Comparison of ENCODE assay signal across 20 cellular contexts in genomic region chr4:90982787-90983186, GRCh38.
DNase-seq lines count a peak whose midpoint lies in the region; ATAC-seq, FAIRE-seq and TF ChIP-seq lines count a peak whose summit lies in the region.
"Had no signal": no experiment of that assay in that cellular context is flagged by ENCODE, and none has a peak within 500 bp of the region (broad histone marks: within the 10 kb centered on the region; RNA-seq: fewer than 3 reads in every experiment).

No MANE protein-coding gene starts in this region.

- H2BK5ac ChIP-seq in H1 (ENCODE audit: low read depth, low read length) (no peak overlapping the region), neuronal stem cell (ENCODE audit: low read length) (no peak overlapping the region)

- H3K4me2 ChIP-seq in H1 (ENCODE audit: insufficient read depth in 1 of 2, low read depth in 2 of 2, low read length in 2 of 2): no peak overlapping the region
- H3K4me2 ChIP-seq in neuronal stem cell (ENCODE audit: insufficient read depth, low read length, poor library complexity, severe bottlenecking): no peak overlapping the region

- ATAC-seq in WTC11 (peak; percentile 43; the same call in 1 of the 2 replicates), HG02938 (IDR thresholded peaks at IDR 0.05; ENCODE audit: unreplicated experiment) (no peak)

- no peak overlapping the region for H3K4me3 Mint-ChIP-seq in WTC11
- H3K4me3 Mint-ChIP-seq in activated CD4-positive, alpha-beta T cell treated with anti-CD3 and anti-CD28 coated beads, Interleukin-2, amount 10 ng/mL, durations not matched to agents 7 days and 5 days: no peak overlapping the region
- no peak overlapping the region for H3K4me3 Mint-ChIP-seq in activated CD4-positive, alpha-beta memory T cell treated with anti-CD3 and anti-CD28 coated beads, Interleukin-2, amount 10 ng/mL, durations not matched to agents 7 days and 5 days
- H3K4me3 Mint-ChIP-seq: CD4-positive, alpha-beta memory T cell had no signal

- H3K9me3 ChIP-seq in H1 (ENCODE audit: insufficient read depth in 2 of 2, low read depth in 1 of 2, low read length in 1 of 2) (no peaks in the 10 kb centered on the region), neuronal stem cell (replicated peaks in 1 of 2; ENCODE audit: control insufficient read depth in 2 of 2, insufficient read depth in 1 of 2, low read depth in 1 of 2, low read length in 2 of 2) (no peaks in the 10 kb centered on the region)

- H3K9ac ChIP-seq in H1 (replicated peaks in 1 of 4; ENCODE audit: extremely low read depth in 1 of 4, low read depth in 3 of 4, low read length in 3 of 4): no peak overlapping the region
- H3K9ac ChIP-seq in neuronal stem cell (ENCODE audit: low read depth, low read length, poor library complexity): no peak overlapping the region

- no peaks in the 10 kb centered on the region for H3K79me1 ChIP-seq in H1 (ENCODE audit: low read depth, low read length)
- H3K79me1 ChIP-seq in neuronal stem cell (ENCODE audit: low read depth, low read length): no peaks in the 10 kb centered on the region

- H2BK120ac ChIP-seq in H1 (replicated peaks; ENCODE audit: low read depth, low read length) (no peak overlapping the region), neuronal stem cell (ENCODE audit: low read depth, low read length) (no peak overlapping the region)

- 82% methylated on average over 2 of the region's 2 CpGs; no CpG with 5 or more reads in 1 of the 2 experiments for WGBS in H1 (ENCODE audit: extremely low coverage in 1 of 2, insufficient coverage in 1 of 2, insufficient read length in 1 of 2, insufficient replicate concordance in 2 of 2, low coverage in 1 of 2, low lambda C conversion rate in 2 of 2, missing lambda C conversion rate in 1 of 2), 2 experiments
- WGBS in neuronal stem cell (ENCODE audit: extremely low coverage in 2 of 2, insufficient read length in 2 of 2, insufficient replicate concordance in 1 of 2), 2 donors: no CpG with 5 or more reads among the region's 2 CpGs

- CTCF ChIA-PET in WTC11 (lab: Charles Lee): no interaction called here
- CTCF ChIA-PET in H1 (lab: Charles Lee; ENCODE audit: partially characterized antibody): interaction anchor here (0.7 kb wide), 1 partner anchor 10 kb away, joined by 3 read pairs; no protein-coding TSS in a partner anchor
- CTCF ChIA-PET in activated CD4-positive, alpha-beta T cell treated with anti-CD3 and anti-CD28 coated beads, Interleukin-2, amount 10 ng/mL, durations not matched to agents 7 days and 5 days (lab: Charles Lee): no interaction called here
- CTCF ChIA-PET in activated CD4-positive, alpha-beta memory T cell treated with anti-CD3 and anti-CD28 coated beads, Interleukin-2, amount 10 ng/mL, durations not matched to agents 7 days and 5 days (lab: Charles Lee): no interaction called here

- H3K27ac ChIP-seq in H1 (ENCODE audit: low read depth, low read length) (no peak overlapping the region), neuronal stem cell (replicated peaks; ENCODE audit: low read length) (no peak overlapping the region)

- no peaks in the 10 kb centered on the region for H3K36me3 ChIP-seq in H1 (ENCODE audit: control insufficient read depth in 2 of 4, insufficient read depth in 4 of 4, low read length in 3 of 4)
- no peaks in the 10 kb centered on the region for H3K36me3 ChIP-seq in neuronal stem cell (replicated peaks in 1 of 2; ENCODE audit: control insufficient read depth in 2 of 2, insufficient read depth in 2 of 2, low read length in 2 of 2)

- H2BK15ac ChIP-seq in H1 (ENCODE audit: low read length): no peak overlapping the region
- H2BK15ac ChIP-seq in neuronal stem cell (ENCODE audit: low read length): no peak overlapping the region

- no peaks in the 10 kb centered on the region for H3K27me3 Mint-ChIP-seq in WTC11 (ENCODE audit: low read depth)
- H3K27me3 Mint-ChIP-seq in activated CD4-positive, alpha-beta T cell treated with anti-CD3 and anti-CD28 coated beads, Interleukin-2, amount 10 ng/mL, durations not matched to agents 7 days and 5 days: no peaks in the 10 kb centered on the region
- H3K27me3 Mint-ChIP-seq in activated CD4-positive, alpha-beta memory T cell treated with anti-CD3 and anti-CD28 coated beads, Interleukin-2, amount 10 ng/mL, durations not matched to agents 7 days and 5 days: no peaks in the 10 kb centered on the region
- H3K27me3 Mint-ChIP-seq: CD4-positive, alpha-beta memory T cell had no signal

- H2BK20ac ChIP-seq in H1 (ENCODE audit: low read length): no peak overlapping the region

- no peak overlapping the region for H4K91ac ChIP-seq in H1 (replicated peaks; ENCODE audit: insufficient read length, low read length)
- H4K91ac ChIP-seq in neuronal stem cell (ENCODE audit: low read depth, low read length, poor library complexity): no peak overlapping the region

- H3K4me1 Mint-ChIP-seq in WTC11: peaks cover 11% of the 10 kb centered on the region
- no peaks in the 10 kb centered on the region for H3K4me1 Mint-ChIP-seq in activated CD4-positive, alpha-beta T cell treated with anti-CD3 and anti-CD28 coated beads, Interleukin-2, amount 10 ng/mL, durations not matched to agents 7 days and 5 days
- no peaks in the 10 kb centered on the region for H3K4me1 Mint-ChIP-seq in activated CD4-positive, alpha-beta memory T cell treated with anti-CD3 and anti-CD28 coated beads, Interleukin-2, amount 10 ng/mL, durations not matched to agents 7 days and 5 days
- H3K4me1 Mint-ChIP-seq: CD4-positive, alpha-beta memory T cell had no signal

- TF ChIP-seq RAD21 in H1 (IDR thresholded peaks at IDR 0.05 in 1 of 2, conservative IDR thresholded peaks at IDR 0.05 in 1 of 2; ENCODE audit: low read depth in 2 of 2, low read length in 2 of 2): no peak

- H2AK5ac ChIP-seq in H1 (ENCODE audit: low read depth, low read length): no peak overlapping the region
- no peak overlapping the region for H2AK5ac ChIP-seq in neuronal stem cell (ENCODE audit: low read depth, low read length)

- H3K4me1 ChIP-seq in H1 (replicated peaks in 1 of 4; ENCODE audit: control insufficient read depth in 3 of 4, insufficient read depth in 4 of 4, low read length in 3 of 4) (no peaks in the 10 kb centered on the region), neuronal stem cell (ENCODE audit: control insufficient read depth in 2 of 2, insufficient read depth in 1 of 2, low read depth in 1 of 2, low read length in 2 of 2) (no peaks in the 10 kb centered on the region)

- H4K20me1 ChIP-seq in H1 (replicated peaks in 1 of 2; ENCODE audit: control insufficient read depth in 1 of 2, insufficient read depth in 2 of 2, low read length in 2 of 2): no peaks in the 10 kb centered on the region

- H2BK12ac ChIP-seq in H1 (ENCODE audit: low read depth, low read length) (no peak overlapping the region), neuronal stem cell (ENCODE audit: low read length) (no peak overlapping the region)

- H4K5ac ChIP-seq in H1 (ENCODE audit: insufficient read length, low read depth, low read length): no peak overlapping the region

- H3K23ac ChIP-seq in H1 (ENCODE audit: insufficient read length) (no peak overlapping the region), neuronal stem cell (ENCODE audit: low read depth, low read length, poor library complexity) (no peak overlapping the region)

- 0 out of 2 replicates have a peak overlapping the region, but pooled peaks have one; percentile 1 for H2AFZ ChIP-seq in H1 (ENCODE audit: low read length)
- H2AFZ ChIP-seq in neuronal stem cell (ENCODE audit: low read length): peak overlapping the region; percentile 12

- no peak for DNase-seq in WTC11 (ENCODE audit: low spot score)
- no peak for DNase-seq in H1 (ENCODE audit: low read depth in 1 of 2, low spot score in 2 of 2)
- peak; percentile 62 for DNase-seq in left kidney (ENCODE audit: low read depth, low spot score)
- no peak for DNase-seq in neuronal stem cell (ENCODE audit: low spot score)
- DNase-seq in NCI-H1436 (lab: John Stamatoyannopoulos, UW): no peak
- no peak for DNase-seq in activated CD4-positive, alpha-beta T cell treated with anti-CD3 and anti-CD28 coated beads, Interleukin-2, amount 10 ng/mL, durations not matched to agents 7 days and 5 days
- no peak for DNase-seq in activated CD4-positive, alpha-beta memory T cell treated with anti-CD3 and anti-CD28 coated beads, Interleukin-2, amount 10 ng/mL, durations not matched to agents 7 days and 5 days
- DNase-seq: C1 segment of cervical spinal cord; Calu3; CD4-positive, alpha-beta memory T cell; COR-L47; DMS53; DMS79 treated with DMSO at 0.1 percent for 48 hours; GOT3; H7; HCEC 1CT had no signal

- peak; percentile 39 for FAIRE-seq in H1 (lab: Jason Lieb, UNC)
- FAIRE-seq: G401.6, GM12892, GM19239 had no signal

- H3K14ac ChIP-seq in H1 (ENCODE audit: insufficient read length) (no peak overlapping the region), neuronal stem cell (ENCODE audit: low read length) (no peak overlapping the region)

- H3K4ac ChIP-seq in H1 (replicated peaks; ENCODE audit: insufficient read length, low read depth, low read length): no peak overlapping the region
- H3K4ac ChIP-seq in neuronal stem cell (ENCODE audit: low read length): no peak overlapping the region

- H3K18ac ChIP-seq in H1 (ENCODE audit: extremely low read depth, low read length): no peak overlapping the region
- no peak overlapping the region for H3K18ac ChIP-seq in neuronal stem cell (ENCODE audit: low read length)

- no peak for TF ChIP-seq EP300 in H1 (IDR thresholded peaks at IDR 0.05; ENCODE audit: borderline replicate concordance in 1 of 2, low read depth in 2 of 2, low read length in 2 of 2)

- no peaks in the 10 kb centered on the region for H3K36me3 Mint-ChIP-seq in WTC11
- H3K36me3 Mint-ChIP-seq in activated CD4-positive, alpha-beta T cell treated with anti-CD3 and anti-CD28 coated beads, Interleukin-2, amount 10 ng/mL, durations not matched to agents 7 days and 5 days (ENCODE audit: low read depth): no peaks in the 10 kb centered on the region
- no peaks in the 10 kb centered on the region for H3K36me3 Mint-ChIP-seq in activated CD4-positive, alpha-beta memory T cell treated with anti-CD3 and anti-CD28 coated beads, Interleukin-2, amount 10 ng/mL, durations not matched to agents 7 days and 5 days (ENCODE audit: low read depth)
- H3K36me3 Mint-ChIP-seq: CD4-positive, alpha-beta memory T cell had no signal

- no peak for TF ChIP-seq CTCF in WTC11 (IDR thresholded peaks at IDR 0.05)
- no peak for TF ChIP-seq CTCF in H1 (IDR thresholded peaks at IDR 0.05; ENCODE audit: control extremely low read depth in 1 of 3, insufficient read depth in 1 of 3, low read depth in 1 of 3, low read length in 3 of 3)

- POLR2A ChIA-PET in WTC11 (lab: Charles Lee): no interaction called here
- POLR2A ChIA-PET in H1 (lab: Charles Lee; ENCODE audit: partially characterized antibody): no interaction called here
- POLR2A ChIA-PET in activated CD4-positive, alpha-beta T cell treated with anti-CD3 and anti-CD28 coated beads, Interleukin-2, amount 10 ng/mL, durations not matched to agents 7 days and 5 days (lab: Charles Lee): no interaction called here
- POLR2A ChIA-PET in activated CD4-positive, alpha-beta memory T cell treated with anti-CD3 and anti-CD28 coated beads, Interleukin-2, amount 10 ng/mL, durations not matched to agents 7 days and 5 days (lab: Charles Lee): no interaction called here

- no peak overlapping the region for H3K4me3 ChIP-seq in H1 (ENCODE audit: extremely low read depth in 1 of 4, insufficient read depth in 2 of 4, low read depth in 3 of 4, low read length in 4 of 4)
- no peak overlapping the region for H3K4me3 ChIP-seq in neuronal stem cell (ENCODE audit: low read length in 2 of 2)

- H3K27me3 ChIP-seq in H1 (replicated peaks in 1 of 4; ENCODE audit: control insufficient read depth in 3 of 4, extremely low read depth in 1 of 4, insufficient read depth in 3 of 4, low read length in 3 of 4) (no peaks in the 10 kb centered on the region), neuronal stem cell (ENCODE audit: control insufficient read depth in 3 of 3, insufficient read depth in 3 of 3, low read depth in 1 of 3, low read length in 3 of 3) (no peaks in the 10 kb centered on the region)

- TF ChIP-seq POLR2A in H1 (IDR thresholded peaks at IDR 0.05; ENCODE audit: control extremely low read depth in 1 of 2, low read depth in 2 of 2, low read length in 2 of 2): no peak

- no peak overlapping the region for H3K27ac Mint-ChIP-seq in WTC11
- H3K27ac Mint-ChIP-seq in activated CD4-positive, alpha-beta T cell treated with anti-CD3 and anti-CD28 coated beads, Interleukin-2, amount 10 ng/mL, durations not matched to agents 7 days and 5 days: no peak overlapping the region
- no peak overlapping the region for H3K27ac Mint-ChIP-seq in activated CD4-positive, alpha-beta memory T cell treated with anti-CD3 and anti-CD28 coated beads, Interleukin-2, amount 10 ng/mL, durations not matched to agents 7 days and 5 days
- H3K27ac Mint-ChIP-seq: CD4-positive, alpha-beta memory T cell had no signal

- no peak overlapping the region for H4K8ac ChIP-seq in H1 (ENCODE audit: extremely low read depth, insufficient read depth, low read length)
- H4K8ac ChIP-seq in neuronal stem cell (ENCODE audit: low read depth, low read length): no peak overlapping the region

- no peaks in the 10 kb centered on the region for H3K23me2 ChIP-seq in H1 (ENCODE audit: low read depth, low read length)

- H3K56ac ChIP-seq in H1 (replicated peaks; ENCODE audit: insufficient read length, low read depth, low read length): no peak overlapping the region

- H3K79me2 ChIP-seq in H1 (ENCODE audit: control insufficient read depth in 1 of 2, insufficient read depth in 2 of 2, low read length in 2 of 2): no peaks in the 10 kb centered on the region

- no peaks in the 10 kb centered on the region; the same call in 1 of the 2 replicates for H3K9me3 Mint-ChIP-seq in WTC11
- no peaks in the 10 kb centered on the region for H3K9me3 Mint-ChIP-seq in activated CD4-positive, alpha-beta T cell treated with anti-CD3 and anti-CD28 coated beads, Interleukin-2, amount 10 ng/mL, durations not matched to agents 7 days and 5 days
- H3K9me3 Mint-ChIP-seq in activated CD4-positive, alpha-beta memory T cell treated with anti-CD3 and anti-CD28 coated beads, Interleukin-2, amount 10 ng/mL, durations not matched to agents 7 days and 5 days: peaks cover 2% of the 10 kb centered on the region
